Comparison of ENCODE assay signal across 19 cellular contexts in genomic region chr5:113319256-113320053, GRCh38.
"Had no signal": no experiment of that assay in that cellular context is flagged by ENCODE, and none has a peak within 500 bp of the region (broad histone marks: within the 10 kb centered on the region; RNA-seq: fewer than 3 reads in every experiment).

No MANE protein-coding gene starts in this region.

- H3K4me3 ChIP-seq: colonic mucosa, mucosa of descending colon, sigmoid colon, skin epidermis, stomach, thoracic aorta, transverse colon had no signal

- H3K27ac ChIP-seq: colonic mucosa, neutrophil, sigmoid colon, skin epidermis, stomach, thoracic aorta, transverse colon had no signal

- H3K27me3 ChIP-seq: colonic mucosa, sigmoid colon, transverse colon had no signal

- H3K36me3 ChIP-seq: colonic mucosa, neutrophil, sigmoid colon, stomach, thoracic aorta, transverse colon had no signal

- H3K9me3 ChIP-seq: colonic mucosa, mucosa of descending colon, neutrophil, sigmoid colon, stomach, thoracic aorta, transverse colon had no signal

- H3K4me1 ChIP-seq: colonic mucosa, transverse colon had no signal

- DNase-seq: colonic mucosa; dermis blood vessel endothelial cell; erythroblast; foreskin melanocyte; head of caudate nucleus; hippocampal formation; left colon; mucosa of descending colon; naive thymus-derived CD8-positive, alpha-beta T cell; posterior cingulate gyrus; sigmoid colon; stimulated activated CD4-positive, alpha-beta T cell treated with anti-CD3 and anti-CD28 coated beads, Interleukin-12 subunit alpha, Interleukin-12 subunit beta, amount 100 ng/mL, for 4 hours; stimulated activated naive CD4-positive, alpha-beta T cell; stomach; substantia nigra; transverse colon had no signal
